In genomic region chr18:39843546-39843945, GRCh38 we compare ENCODE assay signal across 18 cellular contexts.
"Had no signal": no experiment of that assay in that cellular context is flagged by ENCODE, and none has a peak within 500 bp of the region (broad histone marks: within the 10 kb centered on the region; RNA-seq: fewer than 3 reads in every experiment).

No MANE protein-coding gene starts in this region.

- H3K9me3 ChIP-seq: esophagus muscularis mucosa, gastrocnemius medialis, heart right ventricle, neutrophil, right atrium auricular region, sigmoid colon, thoracic aorta, transverse colon had no signal

- H3K9me3 Mint-ChIP-seq: stimulated activated naive B cell treated with anti-CD40 and anti-IgM and Interleukin-4, amounts not matched to agents 10 μg/mL and 1 μg/mL and 100 μg/mL, for 72 hours had no signal

- DNase-seq: effector memory CD4-positive, alpha-beta T cell; gastrocnemius medialis; heart right ventricle; kidney glomerular epithelial cell; naive thymus-derived CD4-positive, alpha-beta T cell; posterior cingulate gyrus; sigmoid colon; stimulated activated CD4-positive, alpha-beta T cell treated with anti-CD3 and anti-CD28 coated beads, Interleukin-2, amount 100 ng/mL, for 24 hours; stimulated activated CD4-positive, alpha-beta T cell treated with anti-CD3 and anti-CD28 coated beads, Interleukin-4, amount 100 ng/mL, for 4 hours; stimulated activated naive B cell treated with anti-CD40 and anti-IgM and Interleukin-4, amounts not matched to agents 10 μg/mL and 1 μg/mL and 100 μg/mL, for 72 hours; stimulated activated naive CD8-positive, alpha-beta T cell treated with anti-CD3 and anti-CD28 coated beads, Interleukin-15, amount 100 ng/mL, for 72 hours; transverse colon had no signal

- H3K4me1 ChIP-seq: gastrocnemius medialis had no signal

- H3K27me3 ChIP-seq: esophagus muscularis mucosa, right atrium auricular region, sigmoid colon had no signal

- H3K27ac Mint-ChIP-seq: naive thymus-derived CD4-positive, alpha-beta T cell; stimulated activated naive B cell treated with anti-CD40 and anti-IgM and Interleukin-4, amounts not matched to agents 10 μg/mL and 1 μg/mL and 100 μg/mL, for 72 hours; stimulated activated naive CD8-positive, alpha-beta T cell treated with anti-CD3 and anti-CD28 coated beads, Interleukin-15, amount 100 ng/mL, for 72 hours had no signal

- ATAC-seq: gastrocnemius medialis; heart right ventricle; naive thymus-derived CD4-positive, alpha-beta T cell; stimulated activated naive B cell treated with anti-CD40 and anti-IgM and Interleukin-4, amounts not matched to agents 10 μg/mL and 1 μg/mL and 100 μg/mL, for 72 hours; stimulated activated naive CD8-positive, alpha-beta T cell treated with anti-CD3 and anti-CD28 coated beads, Interleukin-15, amount 100 ng/mL, for 72 hours had no signal

- H3K36me3 Mint-ChIP-seq: stimulated activated naive B cell treated with anti-CD40 and anti-IgM and Interleukin-4, amounts not matched to agents 10 μg/mL and 1 μg/mL and 100 μg/mL, for 72 hours had no signal

- H3K4me3 Mint-ChIP-seq: naive thymus-derived CD4-positive, alpha-beta T cell; stimulated activated naive B cell treated with anti-CD40 and anti-IgM and Interleukin-4, amounts not matched to agents 10 μg/mL and 1 μg/mL and 100 μg/mL, for 72 hours; stimulated activated naive CD8-positive, alpha-beta T cell treated with anti-CD3 and anti-CD28 coated beads, Interleukin-15, amount 100 ng/mL, for 72 hours had no signal

- H3K4me3 ChIP-seq: esophagus muscularis mucosa, gastrocnemius medialis, heart right ventricle, right atrium auricular region, sigmoid colon, skin epidermis, thoracic aorta, transverse colon had no signal

- H3K4me1 Mint-ChIP-seq: naive thymus-derived CD4-positive, alpha-beta T cell had no signal

- H3K36me3 ChIP-seq: esophagus muscularis mucosa, gastrocnemius medialis, heart right ventricle, neutrophil, right atrium auricular region, sigmoid colon, thoracic aorta, transverse colon had no signal

- H3K27ac ChIP-seq: epithelial cell of prostate, esophagus muscularis mucosa, gastrocnemius medialis, heart right ventricle, neutrophil, right atrium auricular region, sigmoid colon, skin epidermis, thoracic aorta, transverse colon had no signal
